ENCODE assay signal across 19 cellular contexts in the genomic region with DNA sequence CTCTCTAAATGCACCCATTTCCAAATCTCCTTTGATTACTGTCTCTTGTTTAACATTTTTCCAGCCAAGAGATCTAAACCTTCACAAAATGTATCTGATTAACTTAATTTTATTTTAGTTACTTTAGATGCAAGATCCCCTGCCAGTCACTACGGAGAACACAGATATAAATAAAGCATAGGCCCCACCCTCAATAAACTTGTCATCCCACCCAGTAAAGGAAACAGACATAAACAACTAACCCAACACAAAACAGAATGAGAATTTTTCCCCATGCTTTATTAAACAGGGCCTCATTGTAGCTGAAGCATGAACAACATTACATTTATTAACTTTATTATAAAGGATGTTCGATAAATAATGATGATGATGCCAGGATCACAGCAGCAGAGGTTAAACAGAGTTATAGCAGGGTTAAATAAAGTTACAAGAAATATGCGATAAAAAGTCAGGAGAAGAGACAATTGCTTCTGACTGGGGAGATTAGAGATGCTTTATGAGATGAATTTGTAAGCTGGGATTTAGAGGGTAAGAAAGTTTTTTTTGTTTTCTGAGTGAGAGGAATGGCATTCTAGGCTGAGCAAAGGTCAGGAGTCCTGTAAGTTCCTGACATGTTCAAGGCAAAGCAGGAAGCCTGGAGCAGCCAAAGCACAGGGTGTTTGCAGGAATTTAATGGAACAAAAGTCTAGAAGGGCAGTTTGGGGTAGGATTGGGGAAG. TPM values are rescaled to one million over a fixed set of nuclear protein-coding genes. Genes with fewer than 3 reads are reported as not detected.
DNase-seq lines count a peak whose midpoint lies in the region; ATAC-seq, FAIRE-seq and TF ChIP-seq lines count a peak whose summit lies in the region.
"Had no signal": no experiment of that assay in that cellular context is flagged by ENCODE, and none has a peak within 500 bp of the region (broad histone marks: within the 10 kb centered on the region; RNA-seq: fewer than 3 reads in every experiment).

No MANE protein-coding gene starts in this region.

- H3K9me3 ChIP-seq in A549, result no peaks in the 10 kb centered on the region
- H3K9me3 ChIP-seq in RWPE2 (ENCODE audit: severe bottlenecking), result no peaks in the 10 kb centered on the region
- H3K9me3 ChIP-seq in hepatocyte (ENCODE audit: low read depth), result no peaks in the 10 kb centered on the region
- no peaks in the 10 kb centered on the region for H3K9me3 ChIP-seq in neural progenitor cell (ENCODE audit: low read depth)
- H3K9me3 ChIP-seq in WERI-Rb-1 (ENCODE audit: severe bottlenecking), result no peaks in the 10 kb centered on the region
- H3K9me3 ChIP-seq: heart right ventricle, prostate gland had no signal

- TF ChIP-seq EP300 in A549 (IDR thresholded peaks at IDR 0.05), result no peak

- no peak overlapping the region for H2AFZ ChIP-seq in hepatocyte
- H2AFZ ChIP-seq in neural progenitor cell (replicated peaks), result no peak overlapping the region

- peak; percentile 21 to 45 for DNase-seq in A549 (ENCODE audit: low read depth in 1 of 2, low spot score in 1 of 2)
- peak; percentile 78 for DNase-seq in HCEC 1CT
- DNase-seq in RWPE2 (ENCODE audit: low spot score), result no peak
- no peak for DNase-seq in hepatocyte (ENCODE audit: low spot score)
- DNase-seq in inferior parietal cortex (ENCODE audit: extremely low spot score), result no peak
- DNase-seq in neural progenitor cell (ENCODE audit: low spot score), result no peak
- no peak for DNase-seq in WERI-Rb-1
- DNase-seq: activated naive CD8-positive, alpha-beta T cell treated with anti-CD3 and anti-CD28 coated beads, Interleukin-2, amount 50 U/mL, for 24 hours; activated T-cell treated with anti-CD3 and anti-CD28 coated beads, Interleukin-2, amount 50 U/mL, for 4 hours; cerebellar nuclear complex; heart right ventricle; left colon; NCI-H1048; substantia nigra had no signal

- no peak for TF ChIP-seq POLR2A in A549 (IDR thresholded peaks at IDR 0.05; ENCODE audit: low read length)

- no peaks in the 10 kb centered on the region for H3F3A ChIP-seq in neural progenitor cell (ENCODE audit: low read depth)

- POLR2A ChIA-PET in A549 (lab: Yijun Ruan, JAX), result no interaction called here

- H4K20me1 ChIP-seq in hepatocyte (ENCODE audit: insufficient read depth, poor library complexity, severe bottlenecking) (no peaks in the 10 kb centered on the region), neural progenitor cell (ENCODE audit: low read depth) (no peaks in the 10 kb centered on the region)

- H3K4me1 ChIP-seq in A549 (peaks cover 21% of the 10 kb centered on the region), RWPE2 (ENCODE audit: insufficient read depth, poor library complexity, severe bottlenecking) (no peaks in the 10 kb centered on the region), hepatocyte (ENCODE audit: insufficient read depth) (peaks cover 16% of the 10 kb centered on the region), neural progenitor cell (peaks cover 10% of the 10 kb centered on the region)
- H3K4me1 ChIP-seq: heart right ventricle, prostate gland had no signal

- H3K4me2 ChIP-seq in A549 (peak overlapping the region; percentile 79), hepatocyte (peak overlapping the region; percentile 21), neural progenitor cell (no peak overlapping the region)

- H3K4me3 ChIP-seq in A549, result no peak overlapping the region
- H3K4me3 ChIP-seq in RWPE2 (ENCODE audit: severe bottlenecking), result no peak overlapping the region
- H3K4me3 ChIP-seq in hepatocyte, result no peak overlapping the region
- H3K4me3 ChIP-seq in neural progenitor cell, result no peak overlapping the region
- no peak overlapping the region for H3K4me3 ChIP-seq in WERI-Rb-1 (ENCODE audit: low read depth, low read length)
- H3K4me3 ChIP-seq: heart right ventricle, prostate gland, SK-N-MC had no signal

- no peaks in the 10 kb centered on the region for H3K36me3 Mint-ChIP-seq in neural progenitor cell

- H3K27ac ChIP-seq in A549, result peak overlapping the region; percentile 61 to 68
- peak overlapping the region; percentile 16 for H3K27ac ChIP-seq in RWPE2 (ENCODE audit: poor library complexity, severe bottlenecking)
- peak overlapping the region; percentile 2 for H3K27ac ChIP-seq in hepatocyte
- no peak overlapping the region for H3K27ac ChIP-seq in neural progenitor cell
- H3K27ac ChIP-seq in WERI-Rb-1, result no peak overlapping the region
- H3K27ac ChIP-seq: heart right ventricle, prostate gland, SK-N-MC had no signal

- ATAC-seq in A549 (peak; percentile 50 to 88; a peak in 3 of 6 replicates), RWPE2 (ENCODE audit: low read depth) (peak; percentile 64), HG03432 (IDR thresholded peaks at IDR 0.05; ENCODE audit: unreplicated experiment) (no peak)
- ATAC-seq: activated naive CD8-positive, alpha-beta T cell treated with anti-CD3 and anti-CD28 coated beads, Interleukin-2, amount 50 U/mL, for 24 hours; activated T-cell treated with anti-CD3 and anti-CD28 coated beads, Interleukin-2, amount 50 U/mL, for 4 hours; heart right ventricle; left colon had no signal

- no peak overlapping the region for H3K27ac Mint-ChIP-seq in neural progenitor cell
- H3K27ac Mint-ChIP-seq: activated naive CD8-positive, alpha-beta T cell treated with anti-CD3 and anti-CD28 coated beads, Interleukin-2, amount 50 U/mL, for 24 hours had no signal

- H3K27me3 ChIP-seq in RWPE2 (ENCODE audit: insufficient read depth, poor library complexity, severe bottlenecking) (no peaks in the 10 kb centered on the region), hepatocyte (peaks cover 5% of the 10 kb centered on the region), neural progenitor cell (peaks cover 14% of the 10 kb centered on the region), WERI-Rb-1 (ENCODE audit: insufficient read depth, low read depth, severe bottlenecking) (no peaks in the 10 kb centered on the region)

- no peaks in the 10 kb centered on the region for H3K79me2 ChIP-seq in hepatocyte
- no peaks in the 10 kb centered on the region for H3K79me2 ChIP-seq in neural progenitor cell (ENCODE audit: low read depth)

- H3K9me3 Mint-ChIP-seq in neural progenitor cell, result no peaks in the 10 kb centered on the region
- H3K9me3 Mint-ChIP-seq: activated naive CD8-positive, alpha-beta T cell treated with anti-CD3 and anti-CD28 coated beads, Interleukin-2, amount 50 U/mL, for 24 hours; activated T-cell treated with anti-CD3 and anti-CD28 coated beads, Interleukin-2, amount 50 U/mL, for 4 hours had no signal

- no peak overlapping the region for H3K9ac ChIP-seq in neural progenitor cell

- CTCF ChIA-PET in A549 (lab: Yijun Ruan, JAX), result no interaction called here

- H3K9me2 ChIP-seq in hepatocyte (replicated peaks; ENCODE audit: insufficient read depth), result no peaks in the 10 kb centered on the region

- no peak for TF ChIP-seq RAD21 in A549 (conservative IDR thresholded peaks at IDR 0.05 in 1 of 2, IDR thresholded peaks at IDR 0.05 in 1 of 2)

- H3K4me1 Mint-ChIP-seq in neural progenitor cell, result peaks cover 9% of the 10 kb centered on the region
- H3K4me1 Mint-ChIP-seq: activated naive CD8-positive, alpha-beta T cell treated with anti-CD3 and anti-CD28 coated beads, Interleukin-2, amount 50 U/mL, for 24 hours had no signal

- WGBS in A549 (ENCODE audit: missing lambda C conversion rate), result 18% methylated on average over 3 of the region's 3 CpGs
- 33% methylated on average over 3 of the region's 3 CpGs for WGBS in hepatocyte (ENCODE audit: low lambda C conversion rate, missing lambda C conversion rate)

- FAIRE-seq in A549 (lab: Jason Lieb, UNC), result no peak
- FAIRE-seq: endothelial cell of umbilical vein, GM18507 had no signal

- no peak overlapping the region for H3K4me3 Mint-ChIP-seq in neural progenitor cell
- H3K4me3 Mint-ChIP-seq: activated naive CD8-positive, alpha-beta T cell treated with anti-CD3 and anti-CD28 coated beads, Interleukin-2, amount 50 U/mL, for 24 hours; activated T-cell treated with anti-CD3 and anti-CD28 coated beads, Interleukin-2, amount 50 U/mL, for 4 hours had no signal

- TF ChIP-seq CTCF in A549 (IDR thresholded peaks at IDR 0.05) (no peak), RWPE2 (IDR thresholded peaks at IDR 0.05; ENCODE audit: poor library complexity, severe bottlenecking) (no peak), hepatocyte (IDR thresholded peaks at IDR 0.05; ENCODE audit: poor library complexity) (no peak), neural progenitor cell (IDR thresholded peaks at IDR 0.05) (no peak), WERI-Rb-1 (IDR thresholded peaks at IDR 0.05; ENCODE audit: low read depth, low read length) (no peak)

- H3K36me3 ChIP-seq in RWPE2 (ENCODE audit: low read depth) (no peaks in the 10 kb centered on the region), hepatocyte (replicated peaks; ENCODE audit: insufficient read depth, low read depth) (no peaks in the 10 kb centered on the region), neural progenitor cell (no peaks in the 10 kb centered on the region), WERI-Rb-1 (no peaks in the 10 kb centered on the region)
- H3K36me3 ChIP-seq: heart right ventricle, prostate gland had no signal

- H3K27me3 Mint-ChIP-seq in neural progenitor cell (ENCODE audit: insufficient read depth, low read depth), result peaks cover 3% of the 10 kb centered on the region

TF ChIP-seq in A549, 52 proteins besides CTCF, POLR2A, EP300 and RAD21 (continues in another document):
- TF ChIP-seq FOXS1 (CRISPR knock-in tag; IDR thresholded peaks at IDR 0.05), result no peak
- TF ChIP-seq, protein P1, sequence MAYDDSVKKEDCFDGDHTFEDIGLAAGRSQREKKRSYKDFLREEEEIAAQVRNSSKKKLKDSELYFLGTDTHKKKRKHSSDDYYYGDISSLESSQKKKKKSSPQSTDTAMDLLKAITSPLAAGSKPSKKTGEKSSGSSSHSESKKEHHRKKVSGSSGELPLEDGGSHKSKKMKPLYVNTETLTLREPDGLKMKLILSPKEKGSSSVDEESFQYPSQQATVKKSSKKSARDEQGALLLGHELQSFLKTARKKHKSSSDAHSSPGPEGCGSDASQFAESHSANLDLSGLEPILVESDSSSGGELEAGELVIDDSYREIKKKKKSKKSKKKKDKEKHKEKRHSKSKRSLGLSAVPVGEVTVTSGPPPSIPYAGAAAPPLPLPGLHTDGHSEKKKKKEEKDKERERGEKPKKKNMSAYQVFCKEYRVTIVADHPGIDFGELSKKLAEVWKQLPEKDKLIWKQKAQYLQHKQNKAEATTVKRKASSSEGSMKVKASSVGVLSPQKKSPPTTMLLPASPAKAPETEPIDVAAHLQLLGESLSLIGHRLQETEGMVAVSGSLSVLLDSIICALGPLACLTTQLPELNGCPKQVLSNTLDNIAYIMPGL (CRISPR knock-in tag; IDR thresholded peaks at IDR 0.05; ENCODE audit: borderline replicate concordance), result no peak
- TF ChIP-seq, protein P2, sequence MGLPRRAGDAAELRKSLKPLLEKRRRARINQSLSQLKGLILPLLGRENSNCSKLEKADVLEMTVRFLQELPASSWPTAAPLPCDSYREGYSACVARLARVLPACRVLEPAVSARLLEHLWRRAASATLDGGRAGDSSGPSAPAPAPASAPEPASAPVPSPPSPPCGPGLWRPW (IDR thresholded peaks at IDR 0.05), result no peak

RNA-seq across cellular contexts. Expression of a gene that starts 41.1 kb away (rescaled TPM):
- polyA plus RNA-seq in A549 (2011; rRNA removed) (10.8 and 13.1 TPM in 2 replicates), A549 (2017; fragmentation: RNase III; extraction: RNeasy Plus Mini Kit Qiagen cat#74134 plus additional on column Dnase treatment) (26.0 to 31.4 TPM (median 26.9 TPM) in 3 replicates), hepatocyte (14.9 and 17.5 TPM in 2 replicates)
- 17.4 and 22.2 TPM in 2 replicates for polyA plus RNA-seq in A549 (2012; cell fraction: cytosol; rRNA removed)
- polyA plus RNA-seq in A549 (2012; cell fraction: nucleus; rRNA removed), result 21.1 and 32.8 TPM in 2 replicates
- polyA minus RNA-seq in A549 (2011; rRNA and poly(A)+ RNA removed), result 8.5 and 10.3 TPM in 2 replicates
- total RNA-seq in hepatocyte (6.2 TPM in 2 replicates), neural progenitor cell (ENCODE audit: low replicate concordance) (0.39 and 0.65 TPM in 2 replicates)
- total RNA-seq: endothelial cell of umbilical vein had no signal

Comparison
In these comparisons a context has a peak if more than half of its experiments do, and no peak if none do; other contexts are left out.
1. DNase-seq: peak in A549 (2 of 2) and HCEC 1CT (single experiment); none in RWPE2 (single experiment), hepatocyte (single experiment), inferior parietal cortex (single experiment), neural progenitor cell (single experiment) and WERI-Rb-1 (single experiment).
2. H3K27ac ChIP-seq: peak in A549 (2 of 2), RWPE2 (single experiment) and hepatocyte (single experiment); none in neural progenitor cell (single experiment) and WERI-Rb-1 (single experiment).